9 cellular contexts compared by ENCODE assay signal in genomic region chr6:111088668-111089003, GRCh38. TPM values are rescaled to one million over a fixed set of nuclear protein-coding genes. Genes with fewer than 3 reads are reported as not detected.
A peak's percentile ranks its signal among the peaks of the same experiment; 100 is the strongest.
DNase-seq lines count a peak whose midpoint lies in the region; ATAC-seq, FAIRE-seq and TF ChIP-seq lines count a peak whose summit lies in the region.
"Had no signal": no experiment of that assay in that cellular context is flagged by ENCODE, and none has a peak within 500 bp of the region (broad histone marks: within the 10 kb centered on the region; RNA-seq: fewer than 3 reads in every experiment).

No MANE protein-coding gene starts in this region.

- no TSS peak for BruUV-seq in GM12878 (replicated peaks; lab: Mats Ljungman, UMichigan)

- RAD21 ChIA-PET in GM12878 (lab: Charles Lee; ENCODE audit: unreplicated experiment) = no interaction called here

- no peak for ATAC-seq in heart left ventricle
- ATAC-seq in left ventricle myocardium superior = no peak
- ATAC-seq in GM12878 = no peak
- ATAC-seq in upper lobe of right lung = no peak
- no peak for ATAC-seq in HG03280 (IDR thresholded peaks at IDR 0.05; ENCODE audit: unreplicated experiment)

- H3K9me3 ChIP-seq in heart left ventricle (no peaks in the 10 kb centered on the region), GM12878 (replicated peaks; ENCODE audit: control insufficient read depth, insufficient read depth, low read length) (no peaks in the 10 kb centered on the region), mononuclear cell (ENCODE audit: low read depth, low read length) (no peaks in the 10 kb centered on the region), upper lobe of right lung (no peaks in the 10 kb centered on the region)

- no peak for TF ChIP-seq EP300 in GM12878 (IDR thresholded peaks at IDR 0.05; ENCODE audit: borderline replicate concordance in 1 of 2, control insufficient read depth in 1 of 2, low read depth in 2 of 2, low read length in 2 of 2)

- in situ Hi-C loops in GM12878 (cut with MboI) = no loop called here

- 20 to 26% (median 23%) methylated on average over 5 of the region's 5 CpGs for WGBS in heart left ventricle, 4 donors
- 42% methylated on average over 5 of the region's 5 CpGs for WGBS in GM12878 (ENCODE audit: insufficient coverage, insufficient replicate concordance, low lambda C conversion rate, missing lambda C conversion rate)
- 37 to 41% methylated on average over 5 of the region's 5 CpGs for WGBS in lower leg skin, 2 donors

- peaks cover 9% of the 10 kb centered on the region for H3K79me2 ChIP-seq in GM12878 (ENCODE audit: control insufficient read depth, insufficient read depth, low read length)

- H3K27ac ChIP-seq in heart left ventricle (peak overlapping the region in 2 of 12 donors; percentile 70 to 75), GM12878 (ENCODE audit: control insufficient read depth, insufficient read depth) (peak overlapping the region; percentile 47; the same call in 1 of the 2 replicates), upper lobe of right lung (no peak overlapping the region)

- H3K27me3 ChIP-seq in heart left ventricle (peaks cover 0 to 39% (median 10%) of the 10 kb centered on the region in 9 donors), GM12878 (replicated peaks in 1 of 2; ENCODE audit: control insufficient read depth in 2 of 2, insufficient read depth in 2 of 2, low read length in 1 of 2) (peaks cover 0 to 6% of the 10 kb centered on the region in 2 experiments; a peak in 2 of 4 replicates), mononuclear cell (ENCODE audit: insufficient read depth, low read length) (peaks cover 33% of the 10 kb centered on the region), upper lobe of right lung (peaks cover 33% of the 10 kb centered on the region)

- no peak for FAIRE-seq in GM12878 (lab: Jason Lieb, UNC)

- peak overlapping the region; percentile 47 to 76 (median 62) for H3K4me3 ChIP-seq in heart left ventricle
- H3K4me3 ChIP-seq in GM12878 = peak overlapping the region; percentile 72
- peak overlapping the region; percentile 52 for H3K4me3 ChIP-seq in mononuclear cell (ENCODE audit: low read length)
- peak overlapping the region; percentile 59 for H3K4me3 ChIP-seq in upper lobe of right lung
- H3K4me3 ChIP-seq in lower leg skin (ENCODE audit: low read depth, poor library complexity, severe bottlenecking) = no peak overlapping the region

- H2AFZ ChIP-seq in GM12878 (ENCODE audit: control insufficient read depth, low read depth, low read length) = peak overlapping the region; percentile 89

- H4K20me1 ChIP-seq in GM12878 (ENCODE audit: control insufficient read depth, insufficient read depth) = no peaks in the 10 kb centered on the region

- no peak for TF ChIP-seq POLR2A in heart left ventricle (IDR thresholded peaks at IDR 0.05)
- no peak for TF ChIP-seq POLR2A in GM12878 (IDR thresholded peaks at IDR 0.05; ENCODE audit: low read depth, low read length)
- no peak for TF ChIP-seq POLR2A in lower leg skin (IDR thresholded peaks at IDR 0.05)

- intact Hi-C loops in heart left ventricle (cut with DNase I) (loop anchor here in 1 of 10 donors (10.0 kb wide), 1 partner anchor 116 kb away; no protein-coding TSS in a partner anchor), left ventricle myocardium superior (cut with micrococcal nuclease) (no loop called here), GM12878 (cut with micrococcal nuclease; ENCODE audit: unreplicated experiment) (no loop called here), upper lobe of right lung (cut with DNase I) (no loop called here), lower leg skin (cut with DNase I; ENCODE audit: low total_unique reads) (no loop called here)

- POLR2A ChIA-PET in GM12878 (lab: Charles Lee) = no interaction called here

- DNase-seq in heart left ventricle (no peak), left ventricle myocardium superior (no peak), GM12878 (ENCODE audit: low read depth, low spot score) (no peak), upper lobe of right lung (no peak), lower leg skin (ENCODE audit: low spot score in 2 of 2) (no peak), NCI-H69 (lab: John Stamatoyannopoulos, UW) (no peak)
- DNase-seq: COR-L47 had no signal

- CTCF ChIA-PET in GM12878 (lab: Yijun Ruan, JAX) = no interaction called here

- H3K4me2 ChIP-seq in GM12878 (ENCODE audit: control insufficient read depth, insufficient read depth) = peak overlapping the region; percentile 84

- no peaks in the 10 kb centered on the region for H3K36me3 ChIP-seq in heart left ventricle
- H3K36me3 ChIP-seq in GM12878 (ENCODE audit: control insufficient read depth in 2 of 2, insufficient read depth in 2 of 2, low read length in 1 of 2) = no peaks in the 10 kb centered on the region
- no peaks in the 10 kb centered on the region for H3K36me3 ChIP-seq in upper lobe of right lung

- TF ChIP-seq CTCF in heart left ventricle (IDR thresholded peaks at IDR 0.05) (no peak), GM12878 (IDR thresholded peaks at IDR 0.05 in 2 of 3, conservative IDR thresholded peaks at IDR 0.05 in 1 of 3; ENCODE audit: control insufficient read depth in 2 of 3, extremely low read depth in 1 of 3, insufficient read depth in 1 of 3, low read depth in 3 of 3, low read length in 3 of 3) (no peak), upper lobe of right lung (IDR thresholded peaks at IDR 0.05) (no peak), lower leg skin (IDR thresholded peaks at IDR 0.05) (no peak)

- peaks cover 0 to 18% (median 9%) of the 10 kb centered on the region in 12 donors for H3K4me1 ChIP-seq in heart left ventricle
- H3K4me1 ChIP-seq in GM12878 (ENCODE audit: control insufficient read depth, insufficient read depth, low read length) = no peaks in the 10 kb centered on the region
- peaks cover 16% of the 10 kb centered on the region for H3K4me1 ChIP-seq in mononuclear cell (ENCODE audit: insufficient read depth, low read length)
- no peaks in the 10 kb centered on the region for H3K4me1 ChIP-seq in upper lobe of right lung

- TF ChIP-seq RAD21 in GM12878 (IDR thresholded peaks at IDR 0.05; ENCODE audit: insufficient read depth, low read depth, low read length) = no peak

- peak overlapping the region; percentile 69; the same call in 1 of the 2 replicates for H3K9ac ChIP-seq in GM12878 (ENCODE audit: control insufficient read depth, insufficient read depth, low read length)

- SMC1A ChIA-PET in GM12878 (lab: Charles Lee; ENCODE audit: uncharacterized antibody, unreplicated experiment) = interaction anchor here (0.5 to 0.7 kb wide), 3 partner anchors 45 to 437 kb away, joined by 3 read pairs; no protein-coding TSS in a partner anchor

TF ChIP-seq in GM12878, 131 proteins besides CTCF, POLR2A, EP300 and RAD21 (continues in another document):
- TF ChIP-seq RELB (IDR thresholded peaks at IDR 0.05; ENCODE audit: low read depth) (no peak), MLLT1 (IDR thresholded peaks at IDR 0.05) (no peak), SPI1 (IDR thresholded peaks at IDR 0.05; ENCODE audit: borderline replicate concordance, insufficient read depth, low read depth, low read length) (no peak), PML (IDR thresholded peaks at IDR 0.05; ENCODE audit: low read length) (no peak), EGR1 (IDR thresholded peaks at IDR 0.05; ENCODE audit: borderline replicate concordance in 1 of 2, low read depth in 2 of 2, low read length in 2 of 2) (no peak), NFYA (IDR thresholded peaks at IDR 0.05; ENCODE audit: borderline replicate concordance, low read depth, low read length) (no peak)

RNA-seq across cellular contexts. Expression of gene SLC16A10, which starts 1.3 kb away (rescaled TPM):
- total RNA-seq in heart left ventricle = 10 to 100 TPM in 2 of 9 donors, 1 to 10 TPM in 7; 5.1 to 16.7 (median 7.4) TPM
- polyA plus RNA-seq in heart left ventricle = 1 to 10 TPM; 1.9 TPM
- 20.8 TPM for total RNA-seq in left ventricle myocardium superior
- 22.9 and 29.3 TPM in 2 replicates for total RNA-seq in GM12878 (2013; cell fraction: nucleolus; rRNA removed)
- 11.5 and 19.0 TPM in 2 replicates for total RNA-seq in GM12878 (2014; rRNA removed)
- total RNA-seq in GM12878 (2014; rRNA removed; fragmentation: Illumina TruSeq; extraction: Trizol) = 7.7 and 8.1 TPM in 2 replicates
- total RNA-seq in GM12878 (2021) = 10.6 and 11.0 TPM in 2 replicates
- 3.5 TPM for polyA plus RNA-seq in GM12878 (2011; ENCODE audit: low read depth)
- polyA plus RNA-seq in GM12878 (2011; rRNA removed) = 6.6 and 9.8 TPM in 2 replicates
- polyA plus RNA-seq in GM12878 (2011; cell fraction: cytosol; rRNA removed) = 6.0 and 7.2 TPM in 2 replicates
- 5.9 and 6.4 TPM in 2 replicates for polyA plus RNA-seq in GM12878 (2011; cell fraction: nucleus; rRNA removed)
- 4.4 and 5.1 TPM in 2 replicates for polyA plus RNA-seq in GM12878 (2012)
- polyA plus RNA-seq in GM12878 (2014; fragmentation: Illumina TruSeq; extraction: Trizol) = 7.9 and 8.2 TPM in 2 replicates
- 1 to 10 TPM; 2.5 to 3.6 TPM for polyA plus RNA-seq in GM12878 (2014; fragmentation: Nextera tagmentation; extraction: Ambion mirVana)
- 7.5 TPM in 2 replicates for polyA plus RNA-seq in GM12878 (2014; rRNA removed)
- 1 to 10 TPM; 2.3 to 8.5 TPM for polyA plus RNA-seq in GM12878 (2016; fragmentation: Nextera tagmentation; extraction: Ambion mirVana)
- polyA minus RNA-seq in GM12878 (2011; rRNA and poly(A)+ RNA removed) = 25.4 and 32.6 TPM in 2 replicates
- polyA minus RNA-seq in GM12878 (2011; cell fraction: cytosol; rRNA and poly(A)+ RNA removed) = 4.8 and 8.3 TPM in 2 replicates
- polyA minus RNA-seq in GM12878 (2011; cell fraction: nucleus; rRNA and poly(A)+ RNA removed) = 8.6 and 13.4 TPM in 2 replicates
- total RNA-seq in mononuclear cell = 11.2 TPM
- total RNA-seq in upper lobe of right lung = 12.3 TPM
- 10 to 100 TPM; 35.6 to 50.9 (median 43.9) TPM for total RNA-seq in lower leg skin
